In the genomic region with DNA sequence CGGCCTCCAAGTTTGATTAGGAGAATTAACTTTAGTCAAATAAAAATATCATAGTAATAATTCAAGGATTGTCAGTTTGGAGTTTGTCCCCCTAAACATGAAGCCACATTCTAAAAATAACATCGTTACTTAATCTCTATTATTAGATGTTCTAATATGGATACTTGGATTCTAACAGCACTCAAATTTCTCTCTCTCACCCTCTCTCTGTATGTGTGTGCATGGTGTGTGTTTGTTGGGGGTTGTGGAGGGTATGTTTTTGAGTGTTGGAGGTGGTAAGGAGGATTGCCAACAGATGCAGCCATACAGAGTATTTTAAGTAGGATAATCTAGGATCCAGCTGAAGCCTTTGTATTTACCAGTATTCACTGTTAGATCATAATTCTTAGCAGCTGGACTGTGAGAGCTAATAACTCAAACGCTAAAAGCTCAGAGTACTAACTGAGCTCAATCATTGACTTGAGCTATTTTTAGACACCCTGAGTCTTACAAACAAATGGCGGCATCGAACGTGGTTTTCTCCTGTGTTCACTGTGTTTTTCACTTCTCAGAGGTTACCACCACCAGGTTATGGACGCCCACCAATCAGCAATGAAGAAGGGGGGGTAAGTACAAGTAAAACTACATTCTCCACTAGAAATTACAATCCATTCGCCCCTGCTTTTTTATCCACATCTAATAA, we compare ENCODE assay signal across 12 cellular contexts. TPM values are rescaled to one million over a fixed set of nuclear protein-coding genes. Genes with fewer than 3 reads are reported as not detected.
DNase-seq lines count a peak whose midpoint lies in the region; ATAC-seq lines count a peak whose summit lies in the region.
"Had no signal": no experiment of that assay in that cellular context is flagged by ENCODE, and none has a peak within 500 bp of the region (broad histone marks: within the 10 kb centered on the region; RNA-seq: fewer than 3 reads in every experiment).

No MANE protein-coding gene starts in this region.

- H3K4me3 ChIP-seq in adipocyte (ENCODE audit: low read length), result peak overlapping the region; percentile 9
- H3K4me3 ChIP-seq: BLaER1 treated with 17β-estradiol and CSF1 and Interleukin-3, amounts not matched to agents 10 nM and 100 nM had no signal

- no peak overlapping the region for H3K9ac ChIP-seq in adipocyte (ENCODE audit: low read length)
- H3K9ac ChIP-seq: BLaER1 treated with 17β-estradiol and CSF1 and Interleukin-3, amounts not matched to agents 10 nM and 100 nM had no signal

- no peak overlapping the region for H3K4me3 Mint-ChIP-seq in memory B cell

- no peaks in the 10 kb centered on the region for H3K9me3 Mint-ChIP-seq in memory B cell

- H3K4me1 Mint-ChIP-seq in memory B cell, result peaks cover 10% of the 10 kb centered on the region

- no peaks in the 10 kb centered on the region for H3K27me3 Mint-ChIP-seq in memory B cell

- no peaks in the 10 kb centered on the region for H3K9me3 ChIP-seq in adipocyte (ENCODE audit: control insufficient read depth, low read length)
- H3K9me3 ChIP-seq: BLaER1 treated with 17β-estradiol and CSF1 and Interleukin-3, amounts not matched to agents 10 nM and 100 nM had no signal

- H3K36me3 ChIP-seq in adipocyte (ENCODE audit: control insufficient read depth, insufficient read depth, low read length, severe bottlenecking), result no peaks in the 10 kb centered on the region
- H3K36me3 ChIP-seq: BLaER1 treated with 17β-estradiol and CSF1 and Interleukin-3, amounts not matched to agents 10 nM and 100 nM had no signal

- peak overlapping the region; percentile 19 for H3K27ac Mint-ChIP-seq in memory B cell

- ATAC-seq in HG02678 (IDR thresholded peaks at IDR 0.05; ENCODE audit: unreplicated experiment) (peak; percentile 76), memory B cell (ENCODE audit: low read depth) (no peak)

- H3K36me3 Mint-ChIP-seq in memory B cell, result peaks cover 9% of the 10 kb centered on the region

- no peaks in the 10 kb centered on the region for H3K27me3 ChIP-seq in adipocyte (replicated peaks; ENCODE audit: control insufficient read depth, insufficient read depth, low read length)
- H3K27me3 ChIP-seq: BLaER1 treated with 17β-estradiol and CSF1 and Interleukin-3, amounts not matched to agents 10 nM and 100 nM had no signal

- DNase-seq in D341Med (ENCODE audit: low spot score), result peak; percentile 60
- no peak for DNase-seq in adipocyte (ENCODE audit: low read depth)
- no peak for DNase-seq in memory B cell (ENCODE audit: low spot score in 2 of 2)
- DNase-seq in mesenteric fat pad (ENCODE audit: low spot score), result no peak
- no peak for DNase-seq in NCI-H1930 (lab: John Stamatoyannopoulos, UW)
- no peak for DNase-seq in SW480 (ENCODE audit: low spot score)
- DNase-seq in stimulated activated CD4-positive, alpha-beta T cell treated with anti-CD3 and anti-CD28 coated beads, Interleukin-4, amount 100 ng/mL, for 24 hours, result no peak
- DNase-seq: caudate nucleus, MM.1S, SIG-M5 had no signal

- H3K4me1 ChIP-seq in adipocyte (ENCODE audit: control insufficient read depth, insufficient read depth, low read length), result peaks cover 7% of the 10 kb centered on the region
- H3K4me1 ChIP-seq: BLaER1 treated with 17β-estradiol and CSF1 and Interleukin-3, amounts not matched to agents 10 nM and 100 nM had no signal

RNA-seq across cellular contexts. Expression of a gene that starts 8.8 kb away (rescaled TPM):
- not detected for total RNA-seq in mesenteric fat pad

RNA-seq across cellular contexts. Expression of a gene that starts 28.9 kb away (rescaled TPM):
- total RNA-seq in mesenteric fat pad, result 9.4 TPM

RNA-seq across cellular contexts. Expression of a gene that starts 45.3 kb away (rescaled TPM):
- total RNA-seq in mesenteric fat pad, result not detected

RNA-seq across cellular contexts. Expression of a gene that starts 51.0 kb away (rescaled TPM):
- 26.1 TPM for total RNA-seq in mesenteric fat pad
